Comparison of ENCODE assay signal across 30 cellular contexts in genomic region chr19:30156646-30157045, GRCh38.
"Had no signal": no experiment of that assay in that cellular context is flagged by ENCODE, and none has a peak within 500 bp of the region (broad histone marks: within the 10 kb centered on the region; RNA-seq: fewer than 3 reads in every experiment).

No MANE protein-coding gene starts in this region.

- H3K9me3 Mint-ChIP-seq: natural killer cell treated with Interleukin-12 subunit alpha and Interleukin-12 subunit beta and Interleukin-15 and Interleukin-18, amount 100 ng/mL, for 72 hours; nephron progenitor cell; neural crest cell; stimulated activated memory B cell treated with anti-CD40 and anti-IgM and Interleukin-4, amounts not matched to agents 10 μg/mL and 1 μg/mL and 100 μg/mL, for 72 hours; stimulated activated naive CD8-positive, alpha-beta T cell treated with anti-CD3 and anti-CD28 coated beads, Interleukin-15, amount 100 ng/mL, for 72 hours; type B pancreatic cell had no signal

- H2AFZ ChIP-seq: parathyroid adenoma had no signal

- H3K36me3 Mint-ChIP-seq: naive thymus-derived CD8-positive, alpha-beta T cell; natural killer cell treated with Interleukin-12 subunit alpha and Interleukin-12 subunit beta and Interleukin-15 and Interleukin-18, amount 100 ng/mL, for 72 hours; stimulated activated memory B cell treated with anti-CD40 and anti-IgM and Interleukin-4, amounts not matched to agents 10 μg/mL and 1 μg/mL and 100 μg/mL, for 72 hours; type B pancreatic cell had no signal

- H3K4me1 Mint-ChIP-seq: neural crest cell had no signal

- H3K4me1 ChIP-seq: parathyroid adenoma, psoas muscle, right lobe of liver, sigmoid colon, suprapubic skin, tibial artery, transverse colon, upper lobe of right lung, uterus had no signal

- H3K27ac ChIP-seq: ovary, parathyroid adenoma, psoas muscle, right lobe of liver, sigmoid colon, suprapubic skin, testis, tibial artery, transverse colon, upper lobe of right lung, uterus had no signal

- H3K9ac ChIP-seq: parathyroid adenoma had no signal

- H3K79me2 ChIP-seq: parathyroid adenoma had no signal

- H3K4me3 Mint-ChIP-seq: naive thymus-derived CD8-positive, alpha-beta T cell; natural killer cell treated with Interleukin-12 subunit alpha and Interleukin-12 subunit beta and Interleukin-15 and Interleukin-18, amount 100 ng/mL, for 72 hours; nephron progenitor cell; neural crest cell; stimulated activated memory B cell treated with anti-CD40 and anti-IgM and Interleukin-4, amounts not matched to agents 10 μg/mL and 1 μg/mL and 100 μg/mL, for 72 hours; stimulated activated naive CD8-positive, alpha-beta T cell treated with anti-CD3 and anti-CD28 coated beads, Interleukin-15, amount 100 ng/mL, for 72 hours; type B pancreatic cell had no signal

- H3K36me3 ChIP-seq: ovary, right lobe of liver, sigmoid colon, suprapubic skin, tibial artery, transverse colon, upper lobe of right lung, uterus had no signal

- H3K27me3 ChIP-seq: ovary, right lobe of liver, sigmoid colon, testis, transverse colon, uterus had no signal

- H3K27me3 Mint-ChIP-seq: natural killer cell treated with Interleukin-12 subunit alpha and Interleukin-12 subunit beta and Interleukin-15 and Interleukin-18, amount 100 ng/mL, for 72 hours; stimulated activated memory B cell treated with anti-CD40 and anti-IgM and Interleukin-4, amounts not matched to agents 10 μg/mL and 1 μg/mL and 100 μg/mL, for 72 hours had no signal

- H3K4me3 ChIP-seq: ovary, psoas muscle, right lobe of liver, sigmoid colon, suprapubic skin, testis, tibial artery, transverse colon, upper lobe of right lung, uterus had no signal

- H3K9me3 ChIP-seq: ovary, psoas muscle, right lobe of liver, sigmoid colon, suprapubic skin, testis, tibial artery, transverse colon, upper lobe of right lung, uterus had no signal

- DNase-seq: naive thymus-derived CD8-positive, alpha-beta T cell; nephron progenitor cell; occipital lobe; ovary; right cardiac atrium; right lobe of liver; sigmoid colon; small intestine; stimulated activated CD4-positive, alpha-beta T cell treated with anti-CD3 and anti-CD28 coated beads, Interleukin-15, amount 100 ng/mL, for 24 hours; stimulated activated CD4-positive, alpha-beta T cell treated with anti-CD3 and anti-CD28 coated beads, Interleukin-2, amount 100 ng/mL, for 24 hours; stimulated activated CD4-positive, alpha-beta T cell treated with anti-CD3 and anti-CD28 coated beads, Interleukin-4, amount 100 ng/mL, for 1 hour; stimulated activated CD4-positive, alpha-beta T cell treated with anti-CD3 and anti-CD28 coated beads, Interleukin-4, amount 100 ng/mL, for 4 hours; stimulated activated CD8-positive, alpha-beta memory T cell treated with anti-CD3 and anti-CD28 coated beads, Interleukin-4, amount 100 ng/mL, for 48 hours; stimulated activated naive CD4-positive, alpha-beta T cell; stimulated activated naive CD8-positive, alpha-beta T cell treated with anti-CD3 and anti-CD28 coated beads, Interleukin-15, amount 100 ng/mL, for 72 hours; stimulated activated naive CD8-positive, alpha-beta T cell treated with anti-CD3 and anti-CD28 coated beads, Interleukin-15, Interleukin-2, amounts not matched to agents 100 U/mL and 50 U/mL, for 24 hours; substantia nigra; testis; tibial artery; transverse colon; upper lobe of right lung; uterus had no signal

- H3K27ac Mint-ChIP-seq: natural killer cell treated with Interleukin-12 subunit alpha and Interleukin-12 subunit beta and Interleukin-15 and Interleukin-18, amount 100 ng/mL, for 72 hours; nephron progenitor cell; progenitor cell of endocrine pancreas; stimulated activated memory B cell treated with anti-CD40 and anti-IgM and Interleukin-4, amounts not matched to agents 10 μg/mL and 1 μg/mL and 100 μg/mL, for 72 hours; type B pancreatic cell had no signal
